1 cellular context compared by ENCODE assay signal in genomic region chr3:197801801-197802504, GRCh38.
TF ChIP-seq lines count a peak whose summit lies in the region.

No MANE protein-coding gene starts in this region.

TF ChIP-seq in SK-N-SH, 30 proteins besides CTCF, POLR2A, EP300 and RAD21 (continued from another document):
- no peak for TF ChIP-seq PBX3 (IDR thresholded peaks at IDR 0.05)
- no peak for TF ChIP-seq RFX5 (IDR thresholded peaks at IDR 0.05; ENCODE audit: low read length)
- TF ChIP-seq, protein P1, sequence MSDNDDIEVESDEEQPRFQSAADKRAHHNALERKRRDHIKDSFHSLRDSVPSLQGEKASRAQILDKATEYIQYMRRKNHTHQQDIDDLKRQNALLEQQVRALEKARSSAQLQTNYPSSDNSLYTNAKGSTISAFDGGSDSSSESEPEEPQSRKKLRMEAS (IDR thresholded peaks at IDR 0.05; ENCODE audit: low read depth) = no peak
- no peak for TF ChIP-seq GABPA (IDR thresholded peaks at IDR 0.05; ENCODE audit: low read depth)
- no peak for TF ChIP-seq MEF2A (IDR thresholded peaks at IDR 0.05; ENCODE audit: borderline replicate concordance, low read depth)
- TF ChIP-seq TCF12 (IDR thresholded peaks at IDR 0.05) = no peak
- TF ChIP-seq RXRA (IDR thresholded peaks at IDR 0.05; ENCODE audit: borderline replicate concordance, low read depth) = no peak
